Comparison of ENCODE assay signal across 7 cellular contexts in genomic region chr11:19577849-19578619, GRCh38.
A peak's percentile ranks its signal among the peaks of the same experiment; 100 is the strongest.
DNase-seq lines count a peak whose midpoint lies in the region; ATAC-seq and TF ChIP-seq lines count a peak whose summit lies in the region.

No MANE protein-coding gene starts in this region.

- 40 to 41% methylated on average over 9 to 10 of the region's 12 CpGs for WGBS in esophagus squamous epithelium, 2 donors

- H3K9ac ChIP-seq in mucosa of rectum (ENCODE audit: low read depth in 1 of 2, low read length in 2 of 2), result no peak overlapping the region

- H3K27ac ChIP-seq in esophagus squamous epithelium (peak overlapping the region; percentile 65 to 89 (median 78)), mucosa of rectum (ENCODE audit: low read depth in 2 of 2, low read length in 2 of 2) (peak overlapping the region; percentile 20 to 33), upper lobe of right lung (peak overlapping the region; percentile 45)

- no peaks in the 10 kb centered on the region for H3K9me3 ChIP-seq in esophagus squamous epithelium
- no peaks in the 10 kb centered on the region for H3K9me3 ChIP-seq in mucosa of rectum (ENCODE audit: control insufficient read depth in 2 of 2, low read length in 2 of 2)
- no peaks in the 10 kb centered on the region for H3K9me3 ChIP-seq in upper lobe of right lung

- intact Hi-C loops in esophagus squamous epithelium (cut with DNase I), result no loop called here
- intact Hi-C loops in upper lobe of right lung (cut with DNase I), result no loop called here

- DNase-seq in NCI-H526 (lab: John Stamatoyannopoulos, UW), result peak; percentile 64 to 91
- DNase-seq in esophagus squamous epithelium (lab: John Stamatoyannopoulos, UW), result no peak
- DNase-seq in upper lobe of right lung, result no peak
- DNase-seq in T1000 (lab: John Stamatoyannopoulos, UW), result no peak
- DNase-seq in LoVo (ENCODE audit: low spot score), result no peak
- DNase-seq in GM19238 (ENCODE audit: insufficient read length, low spot score), result no peak

- H3K36me3 ChIP-seq in esophagus squamous epithelium (no peaks in the 10 kb centered on the region), mucosa of rectum (ENCODE audit: control insufficient read depth in 2 of 2, insufficient read depth in 2 of 2, low read length in 2 of 2) (no peaks in the 10 kb centered on the region), upper lobe of right lung (no peaks in the 10 kb centered on the region)

- H3K4me1 ChIP-seq in esophagus squamous epithelium (peaks cover 8 to 42% (median 20%) of the 10 kb centered on the region in 3 donors), mucosa of rectum (ENCODE audit: control insufficient read depth in 2 of 2, insufficient read depth in 2 of 2, low read length in 2 of 2) (peaks cover 3 to 5% of the 10 kb centered on the region in 2 donors), upper lobe of right lung (peaks cover 27% of the 10 kb centered on the region)

- H3K4me3 ChIP-seq in esophagus squamous epithelium, result no peak overlapping the region
- H3K4me3 ChIP-seq in mucosa of rectum (ENCODE audit: low read length in 2 of 2), result no peak overlapping the region
- H3K4me3 ChIP-seq in upper lobe of right lung, result no peak overlapping the region

- TF ChIP-seq CTCF in esophagus squamous epithelium (IDR thresholded peaks at IDR 0.05), result no peak
- no peak for TF ChIP-seq CTCF in upper lobe of right lung (IDR thresholded peaks at IDR 0.05)

- ATAC-seq in upper lobe of right lung, result no peak

- no peaks in the 10 kb centered on the region for H3K27me3 ChIP-seq in esophagus squamous epithelium
- no peaks in the 10 kb centered on the region for H3K27me3 ChIP-seq in mucosa of rectum (ENCODE audit: control insufficient read depth in 2 of 2, insufficient read depth in 2 of 2, low read length in 2 of 2)
- H3K27me3 ChIP-seq in upper lobe of right lung, result no peaks in the 10 kb centered on the region

- no peak for TF ChIP-seq POLR2A in esophagus squamous epithelium (IDR thresholded peaks at IDR 0.05)

Comparison
In these comparisons a context has a peak if more than half of its experiments do, and no peak if none do; other contexts are left out.
1. DNase-seq: peak in NCI-H526 (2 of 2); none in esophagus squamous epithelium (single experiment), upper lobe of right lung (single experiment), T1000 (single experiment), LoVo (single experiment) and GM19238 (single experiment).
2. H3K27ac ChIP-seq: peak in every context shown above with its lines; median percentile 78 in esophagus squamous epithelium; 45 in upper lobe of right lung; 26 in mucosa of rectum.